ENCODE assay signal across 8 cellular contexts in genomic region chr2:164560181-164560792, GRCh38.
DNase-seq lines count a peak whose midpoint lies in the region; ATAC-seq and TF ChIP-seq lines count a peak whose summit lies in the region.

No MANE protein-coding gene starts in this region.

- DNase-seq in DMS53 treated with DMSO at 0.1 percent for 48 hours (lab: John Stamatoyannopoulos, UW; ENCODE audit: unreplicated experiment) (peak; percentile 59), HFF-Myc (ENCODE audit: extremely low read depth, low read depth) (no peak), PC-9 (no peak), fibroblast of peridontal ligament (ENCODE audit: extremely low read depth) (peak; percentile 69), spleen (no peak), HuH-7 (ENCODE audit: low spot score) (no peak)

- CTCF ChIA-PET in PC-9 (lab: Charles Lee), result no interaction called here

- no peaks in the 10 kb centered on the region for H3K79me2 ChIP-seq in PC-9 (ENCODE audit: low read depth)

- H3F3A ChIP-seq in PC-9 (ENCODE audit: insufficient read depth, low read depth), result no peaks in the 10 kb centered on the region

- H3K36me3 ChIP-seq in PC-9 (ENCODE audit: low read depth) (no peaks in the 10 kb centered on the region), spleen (no peaks in the 10 kb centered on the region)

- H3K27me3 ChIP-seq in PC-9 (ENCODE audit: insufficient read depth, low read depth) (no peaks in the 10 kb centered on the region), spleen (replicated peaks in 1 of 7) (no peaks in the 10 kb centered on the region)

- WGBS in spleen, 5 donors, result 46 to 56% (median 47%) methylated on average over 4 of the region's 4 CpGs

- H2AFZ ChIP-seq in PC-9, result no peak overlapping the region

- no peaks in the 10 kb centered on the region for H3K9me2 ChIP-seq in PC-9 (ENCODE audit: insufficient read depth)

- no peaks in the 10 kb centered on the region for H3K4me1 ChIP-seq in PC-9 (replicated peaks; ENCODE audit: insufficient read depth)
- H3K4me1 ChIP-seq in spleen, result peaks cover 0 to 3% (median 0%) of the 10 kb centered on the region in 6 donors

- no peak for TF ChIP-seq POLR2A in spleen (IDR thresholded peaks at IDR 0.05)

- BruUV-seq in PC-9 (replicated peaks; lab: Mats Ljungman, UMichigan), result no TSS peak

- POLR2A ChIA-PET in PC-9 (lab: Charles Lee; ENCODE audit: unreplicated experiment), result no interaction called here

- H3K4me2 ChIP-seq in PC-9, result no peak overlapping the region

- intact Hi-C loops in PC-9 (cut with micrococcal nuclease; ENCODE audit: unreplicated experiment), result loop anchor here (5.0 kb wide), 1 partner anchor 157 kb away; no protein-coding TSS in a partner anchor
- intact Hi-C loops in spleen (cut with DNase I; ENCODE audit: low total_unique reads), result no loop called here

- no peaks in the 10 kb centered on the region for H4K20me1 ChIP-seq in PC-9 (ENCODE audit: insufficient read depth)

- TF ChIP-seq CTCF in HFF-Myc (IDR thresholded peaks at IDR 0.05; ENCODE audit: low read depth, low read length, missing control alignments) (peak; percentile 51), PC-9 (conservative IDR thresholded peaks at IDR 0.05) (peak; percentile 75), spleen (IDR thresholded peaks at IDR 0.05 in 8 of 11, conservative IDR thresholded peaks at IDR 0.05 in 3 of 11) (peak in 7 of 11 experiments; percentile 33 to 66 (median 56))

- H3K4me3 ChIP-seq in HFF-Myc (replicated peaks; ENCODE audit: low read depth, low read length), result no peak overlapping the region
- H3K4me3 ChIP-seq in PC-9, result no peak overlapping the region
- H3K4me3 ChIP-seq in spleen, result no peak overlapping the region

- H3K27ac ChIP-seq in PC-9 (no peak overlapping the region), spleen (no peak overlapping the region)

- no peak for ATAC-seq in HG03159 (IDR thresholded peaks at IDR 0.05; ENCODE audit: unreplicated experiment)
- no peak for ATAC-seq in GM21717 (IDR thresholded peaks at IDR 0.05; ENCODE audit: unreplicated experiment)

- H3K9me3 ChIP-seq in PC-9 (ENCODE audit: insufficient read depth, low read depth), result no peaks in the 10 kb centered on the region
- no peaks in the 10 kb centered on the region for H3K9me3 ChIP-seq in spleen

Comparison
In these comparisons a context has a peak if more than half of its experiments do, and no peak if none do; other contexts are left out.
1. DNase-seq: peak in DMS53 treated with DMSO at 0.1 percent for 48 hours (single experiment) and fibroblast of peridontal ligament (single experiment); none in HFF-Myc (single experiment), PC-9 (0 of 2), spleen (single experiment) and HuH-7 (single experiment).
2. Peak in every context shown above with its lines, with median percentiles within 50 percentile points of each other: CTCF ChIP-seq.